ENCODE assay signal across 24 cellular contexts in the genomic region with DNA sequence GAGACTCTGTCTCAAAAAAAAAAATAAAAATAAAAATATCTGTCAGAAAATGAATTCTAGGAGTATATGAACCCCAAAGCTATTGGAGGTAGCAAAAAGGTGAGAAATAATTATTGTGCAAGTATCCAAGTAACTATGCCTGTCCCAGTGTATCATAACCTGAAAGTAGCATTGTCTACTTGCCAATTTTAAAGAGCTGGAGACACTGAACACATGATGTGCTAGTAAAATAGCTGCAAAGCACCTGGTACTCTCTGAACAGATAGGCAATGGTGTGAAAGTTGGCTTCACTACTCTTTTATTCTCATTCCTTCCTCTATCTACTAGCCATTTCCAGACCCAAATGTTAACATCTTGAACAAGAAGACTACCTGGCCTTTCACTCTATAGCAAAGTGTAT.
"Had no signal": no experiment of that assay in that cellular context is flagged by ENCODE, and none has a peak within 500 bp of the region (broad histone marks: within the 10 kb centered on the region; RNA-seq: fewer than 3 reads in every experiment).

No MANE protein-coding gene starts in this region.

- H3K36me3 ChIP-seq: heart left ventricle, ovary, prostate gland, spleen, thyroid gland, upper lobe of right lung had no signal

- H3K27me3 Mint-ChIP-seq: activated CD4-positive, alpha-beta memory T cell treated with anti-CD3 and anti-CD28 coated beads for 36 hours; activated CD4-positive, alpha-beta T cell treated with anti-CD3 and anti-CD28 coated beads for 36 hours; activated naive CD8-positive, alpha-beta T cell treated with anti-CD3 and anti-CD28 coated beads, Interleukin-2, amount 10 ng/mL, durations not matched to agents 7 days and 5 days had no signal

- H3K9me3 Mint-ChIP-seq: activated CD4-positive, alpha-beta memory T cell treated with anti-CD3 and anti-CD28 coated beads for 36 hours; activated T-helper 1 cell treated with anti-CD3 and anti-CD28 coated beads, Interleukin-12 subunit alpha, Interleukin-12 subunit beta, Interleukin-2, Interleukin-4 antibody, amounts not matched to agents 30 ng/mL and 10 ng/mL and 1 ng/mL, durations not matched to agents 14 hours and 24 hours and 36 hours; natural killer cell; WTC11 had no signal

- ATAC-seq: activated CD4-positive, alpha-beta T cell treated with anti-CD3 and anti-CD28 coated beads for 36 hours; activated CD8-positive, alpha-beta memory T cell treated with anti-CD3 and anti-CD28 coated beads, Interleukin-2, amount 10 ng/mL, durations not matched to agents 7 days and 5 days; left cardiac atrium; natural killer cell; upper lobe of right lung; WTC11 had no signal

- DNase-seq: activated CD4-positive, alpha-beta memory T cell treated with anti-CD3 and anti-CD28 coated beads for 36 hours; activated CD4-positive, alpha-beta T cell treated with anti-CD3 and anti-CD28 coated beads for 36 hours; activated CD8-positive, alpha-beta memory T cell treated with anti-CD3 and anti-CD28 coated beads, Interleukin-2, amount 10 ng/mL, durations not matched to agents 7 days and 5 days; activated gamma-delta T cell treated with Interleukin-2 at 50 U/mL for 16 hours; activated naive CD8-positive, alpha-beta T cell treated with anti-CD3 and anti-CD28 coated beads, Interleukin-2, amount 10 ng/mL, durations not matched to agents 7 days and 5 days; activated T-cell treated with anti-CD3 and anti-CD28 coated beads for 4 hours; amygdala; heart left ventricle; islet precursor cell; left cardiac atrium; mesendoderm; natural killer cell; ovary; spleen; stimulated activated CD4-positive, alpha-beta T cell treated with anti-CD3 and anti-CD28 coated beads, Interleukin-4, amount 100 ng/mL, for 1 hour; stimulated activated naive CD4-positive, alpha-beta T cell treated with Interleukin-2 at 50 U/mL for 16 hours; substantia nigra; T1000; thyroid gland; upper lobe of right lung had no signal

- H3K4me3 ChIP-seq: heart left ventricle, ovary, prostate gland, spleen, thyroid gland, upper lobe of right lung had no signal

- H3K27ac Mint-ChIP-seq: activated CD4-positive, alpha-beta memory T cell treated with anti-CD3 and anti-CD28 coated beads for 36 hours; activated CD4-positive, alpha-beta T cell treated with anti-CD3 and anti-CD28 coated beads for 36 hours; activated CD8-positive, alpha-beta memory T cell treated with anti-CD3 and anti-CD28 coated beads, Interleukin-2, amount 10 ng/mL, durations not matched to agents 7 days and 5 days; activated naive CD8-positive, alpha-beta T cell treated with anti-CD3 and anti-CD28 coated beads, Interleukin-2, amount 10 ng/mL, durations not matched to agents 7 days and 5 days; activated T-helper 1 cell treated with anti-CD3 and anti-CD28 coated beads, Interleukin-12 subunit alpha, Interleukin-12 subunit beta, Interleukin-2, Interleukin-4 antibody, amounts not matched to agents 30 ng/mL and 10 ng/mL and 1 ng/mL, durations not matched to agents 14 hours and 24 hours and 36 hours; natural killer cell; WTC11 had no signal

- H3K27me3 ChIP-seq: heart left ventricle, ovary, spleen, thyroid gland, upper lobe of right lung had no signal

- H3K9me3 ChIP-seq: heart left ventricle, ovary, prostate gland, spleen, thyroid gland, upper lobe of right lung had no signal

- H3K4me3 Mint-ChIP-seq: activated CD4-positive, alpha-beta memory T cell treated with anti-CD3 and anti-CD28 coated beads for 36 hours; activated CD4-positive, alpha-beta T cell treated with anti-CD3 and anti-CD28 coated beads for 36 hours; activated CD8-positive, alpha-beta memory T cell treated with anti-CD3 and anti-CD28 coated beads, Interleukin-2, amount 10 ng/mL, durations not matched to agents 7 days and 5 days; activated naive CD8-positive, alpha-beta T cell treated with anti-CD3 and anti-CD28 coated beads, Interleukin-2, amount 10 ng/mL, durations not matched to agents 7 days and 5 days; activated T-helper 1 cell treated with anti-CD3 and anti-CD28 coated beads, Interleukin-12 subunit alpha, Interleukin-12 subunit beta, Interleukin-2, Interleukin-4 antibody, amounts not matched to agents 30 ng/mL and 10 ng/mL and 1 ng/mL, durations not matched to agents 14 hours and 24 hours and 36 hours; natural killer cell; WTC11 had no signal

- H3K27ac ChIP-seq: epithelial cell of prostate, heart left ventricle, ovary, prostate gland, spleen, thyroid gland, upper lobe of right lung had no signal

- H3K4me1 ChIP-seq: prostate gland had no signal

- H3K36me3 Mint-ChIP-seq: natural killer cell, WTC11 had no signal
